25 cellular contexts compared by ENCODE assay signal in genomic region chr5:27876071-27876470, GRCh38.
A peak's percentile ranks its signal among the peaks of the same experiment; 100 is the strongest.
DNase-seq lines count a peak whose midpoint lies in the region; ATAC-seq, FAIRE-seq and TF ChIP-seq lines count a peak whose summit lies in the region.
"Had no signal": no experiment of that assay in that cellular context is flagged by ENCODE, and none has a peak within 500 bp of the region (broad histone marks: within the 10 kb centered on the region; RNA-seq: fewer than 3 reads in every experiment).

No MANE protein-coding gene starts in this region.

- H3K36me3 ChIP-seq in Karpas-422 (ENCODE audit: insufficient read depth, low read length) (no peaks in the 10 kb centered on the region), astrocyte (ENCODE audit: insufficient read depth, low read length) (no peaks in the 10 kb centered on the region)
- H3K36me3 ChIP-seq: BE2C, MG63, Peyer's patch had no signal

- peak; percentile 68 for FAIRE-seq in astrocyte (lab: Jason Lieb, UNC)
- FAIRE-seq: GM12891 had no signal

- H3K9me2 ChIP-seq in Karpas-422 (replicated peaks; ENCODE audit: insufficient read depth, low read length) = no peaks in the 10 kb centered on the region

- peaks cover 3% of the 10 kb centered on the region for H3K9me3 Mint-ChIP-seq in astrocyte (ENCODE audit: unreplicated experiment)
- H3K9me3 Mint-ChIP-seq in activated CD8-positive, alpha-beta memory T cell treated with anti-CD3 and anti-CD28 coated beads, Interleukin-2, amount 10 ng/mL, durations not matched to agents 7 days and 5 days (ENCODE audit: low read depth) = peaks cover 12% of the 10 kb centered on the region

- no peaks in the 10 kb centered on the region for H3K4me1 Mint-ChIP-seq in astrocyte (ENCODE audit: low read depth, unreplicated experiment)
- no peaks in the 10 kb centered on the region for H3K4me1 Mint-ChIP-seq in activated CD8-positive, alpha-beta memory T cell treated with anti-CD3 and anti-CD28 coated beads, Interleukin-2, amount 10 ng/mL, durations not matched to agents 7 days and 5 days
- H3K4me1 Mint-ChIP-seq: CD4-positive, CD25-positive, alpha-beta regulatory T cell; GM23338 had no signal

- ATAC-seq in foreskin keratinocyte (peak; percentile 78), GM21529 (IDR thresholded peaks at IDR 0.05; ENCODE audit: unreplicated experiment) (no peak)
- ATAC-seq in activated CD8-positive, alpha-beta memory T cell treated with anti-CD3 and anti-CD28 coated beads, Interleukin-2, amount 10 ng/mL, durations not matched to agents 7 days and 5 days = no peak
- ATAC-seq: GM23338, Right ventricle myocardium inferior had no signal

- H3K4me3 Mint-ChIP-seq in astrocyte (ENCODE audit: unreplicated experiment) = no peak overlapping the region
- H3K4me3 Mint-ChIP-seq in activated CD8-positive, alpha-beta memory T cell treated with anti-CD3 and anti-CD28 coated beads, Interleukin-2, amount 10 ng/mL, durations not matched to agents 7 days and 5 days = no peak overlapping the region
- H3K4me3 Mint-ChIP-seq: CD4-positive, CD25-positive, alpha-beta regulatory T cell; GM23338 had no signal

- H3K79me2 ChIP-seq in Karpas-422 (ENCODE audit: low read length) = no peaks in the 10 kb centered on the region
- no peaks in the 10 kb centered on the region for H3K79me2 ChIP-seq in astrocyte (ENCODE audit: insufficient read depth, low read length)

- no peak overlapping the region for H3K27ac ChIP-seq in Karpas-422 (ENCODE audit: low read length)
- H3K27ac ChIP-seq in astrocyte (ENCODE audit: low read depth, low read length) = no peak overlapping the region
- no peak overlapping the region for H3K27ac ChIP-seq in foreskin keratinocyte
- H3K27ac ChIP-seq: KMS-11, Peyer's patch had no signal

- H3K4me3 ChIP-seq in Karpas-422 (ENCODE audit: low read length) = no peak overlapping the region
- no peak overlapping the region for H3K4me3 ChIP-seq in astrocyte (ENCODE audit: insufficient read depth, low read depth, low read length)
- H3K4me3 ChIP-seq: GM23338, MG63, Peyer's patch had no signal

- peak; percentile 19 for DNase-seq in A172 (ENCODE audit: low spot score)
- no peak for DNase-seq in Karpas-422
- DNase-seq in astrocyte (ENCODE audit: low read depth) = peak; percentile 31
- peak; percentile 56 to 72 for DNase-seq in foreskin keratinocyte
- no peak for DNase-seq in anterior cingulate cortex (lab: John Stamatoyannopoulos, UW)
- no peak for DNase-seq in stimulated activated CD4-positive, alpha-beta T cell treated with anti-CD3 and anti-CD28 coated beads, Interleukin-1b, Interleukin-23, amount 100 ng/mL, for 48 hours
- DNase-seq in activated CD8-positive, alpha-beta memory T cell treated with anti-CD3 and anti-CD28 coated beads, Interleukin-2, amount 10 ng/mL, durations not matched to agents 7 days and 5 days = no peak
- DNase-seq: 8988T; BE2C; CD4-positive, CD25-positive, alpha-beta regulatory T cell; COR-L47; DMS153; EL; MG63; NCI-H1048; NCI-H1436; NCI-H2029; NCI-H526 treated with DMSO at 0.1 percent for 48 hours; NK-92 treated with Interleukin-12 subunit alpha and Interleukin-12 subunit beta, amount 100 ng/mL, for 24 hours; Peyer's patch had no signal

- TF ChIP-seq CTCF in astrocyte (IDR thresholded peaks at IDR 0.05; ENCODE audit: insufficient read depth, low read depth, low read length) (no peak), foreskin keratinocyte (conservative IDR thresholded peaks at IDR 0.05) (no peak)

- H3K4me2 ChIP-seq in Karpas-422 (ENCODE audit: low read depth, low read length, poor library complexity, severe bottlenecking) (no peak overlapping the region), astrocyte (ENCODE audit: low read length) (no peak overlapping the region)
- H3K4me2 ChIP-seq: GM23338, KMS-11 had no signal

- CTCF ChIA-PET in activated CD8-positive, alpha-beta memory T cell treated with anti-CD3 and anti-CD28 coated beads, Interleukin-2, amount 10 ng/mL, durations not matched to agents 7 days and 5 days (lab: Charles Lee) = no interaction called here

- H4K20me1 ChIP-seq in Karpas-422 (ENCODE audit: insufficient read depth, low read depth, low read length) = no peaks in the 10 kb centered on the region
- H4K20me1 ChIP-seq in astrocyte (ENCODE audit: insufficient read depth, low read length) = no peaks in the 10 kb centered on the region

- H3K4me1 ChIP-seq in Karpas-422 (ENCODE audit: low read length) (no peaks in the 10 kb centered on the region), astrocyte (ENCODE audit: insufficient read depth, low read length) (no peaks in the 10 kb centered on the region), foreskin keratinocyte (peaks cover 11% of the 10 kb centered on the region)
- H3K4me1 ChIP-seq: BE2C, Peyer's patch had no signal

- H3K9me3 ChIP-seq in Karpas-422 (ENCODE audit: low read length) (0 out of 2 replicates have a peak, but pooled peaks cover 4% of the 10 kb centered on the region), astrocyte (ENCODE audit: insufficient read depth, low read depth, low read length) (no peaks in the 10 kb centered on the region)
- H3K9me3 ChIP-seq: BE2C, MG63, Peyer's patch had no signal

- peak overlapping the region; percentile 53 for H2AFZ ChIP-seq in Karpas-422 (ENCODE audit: low read length)
- H2AFZ ChIP-seq in astrocyte (ENCODE audit: low read depth, low read length) = no peak overlapping the region
- H2AFZ ChIP-seq: GM23338 had no signal

- H3K9ac ChIP-seq in Karpas-422 (ENCODE audit: low read length) = no peak overlapping the region
- no peak overlapping the region for H3K9ac ChIP-seq in astrocyte (ENCODE audit: low read length)
- H3K9ac ChIP-seq: KMS-11 had no signal

- H3K27me3 ChIP-seq in Karpas-422 (ENCODE audit: low read length) (no peaks in the 10 kb centered on the region), astrocyte (ENCODE audit: insufficient read depth, low read length) (no peaks in the 10 kb centered on the region), foreskin keratinocyte (no peaks in the 10 kb centered on the region)
- H3K27me3 ChIP-seq: BE2C, MG63, Peyer's patch had no signal

- H3K27ac Mint-ChIP-seq in astrocyte (ENCODE audit: unreplicated experiment) = no peak overlapping the region
- H3K27ac Mint-ChIP-seq in activated CD8-positive, alpha-beta memory T cell treated with anti-CD3 and anti-CD28 coated beads, Interleukin-2, amount 10 ng/mL, durations not matched to agents 7 days and 5 days = no peak overlapping the region
- H3K27ac Mint-ChIP-seq: CD4-positive, CD25-positive, alpha-beta regulatory T cell; GM23338 had no signal

- H3K27me3 Mint-ChIP-seq in astrocyte (ENCODE audit: low read depth, unreplicated experiment) = no peaks in the 10 kb centered on the region
- no peaks in the 10 kb centered on the region for H3K27me3 Mint-ChIP-seq in activated CD8-positive, alpha-beta memory T cell treated with anti-CD3 and anti-CD28 coated beads, Interleukin-2, amount 10 ng/mL, durations not matched to agents 7 days and 5 days
- H3K27me3 Mint-ChIP-seq: CD4-positive, CD25-positive, alpha-beta regulatory T cell had no signal

- no peaks in the 10 kb centered on the region for H3K36me3 Mint-ChIP-seq in astrocyte (ENCODE audit: low read depth, unreplicated experiment)
- H3K36me3 Mint-ChIP-seq in activated CD8-positive, alpha-beta memory T cell treated with anti-CD3 and anti-CD28 coated beads, Interleukin-2, amount 10 ng/mL, durations not matched to agents 7 days and 5 days = no peaks in the 10 kb centered on the region

Comparison
In these comparisons a context has a peak if more than half of its experiments do, and no peak if none do; other contexts are left out.
1. DNase-seq: peak in A172 (single experiment), astrocyte (single experiment) and foreskin keratinocyte (2 of 2); none in Karpas-422 (single experiment), anterior cingulate cortex (0 of 58), stimulated activated CD4-positive, alpha-beta T cell treated with anti-CD3 and anti-CD28 coated beads, Interleukin-1b, Interleukin-23, amount 100 ng/mL, for 48 hours (single experiment) and activated CD8-positive, alpha-beta memory T cell treated with anti-CD3 and anti-CD28 coated beads, Interleukin-2, amount 10 ng/mL, durations not matched to agents 7 days and 5 days (single experiment).